In the genomic region with DNA sequence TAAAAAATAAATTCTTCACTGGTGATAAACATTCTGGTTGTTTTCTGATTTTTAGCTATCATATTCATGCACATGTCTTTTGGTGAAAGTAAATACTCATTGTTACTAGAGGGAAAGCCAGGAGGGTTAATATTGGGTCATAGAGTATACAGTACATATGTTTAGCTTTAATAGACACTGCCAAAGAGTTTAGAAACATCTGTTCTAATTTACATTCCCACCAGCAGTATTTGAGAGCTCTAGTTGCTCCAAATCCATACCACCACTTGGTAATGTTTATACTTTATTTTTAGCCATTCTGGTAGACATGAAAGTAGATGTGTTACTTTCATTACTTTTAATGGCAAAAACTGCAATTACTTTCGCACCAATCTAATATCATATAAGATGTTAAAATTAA, we compare ENCODE assay signal across 35 cellular contexts.
"Had no signal": no experiment of that assay in that cellular context is flagged by ENCODE, and none has a peak within 500 bp of the region (broad histone marks: within the 10 kb centered on the region; RNA-seq: fewer than 3 reads in every experiment).

No MANE protein-coding gene starts in this region.

- H3K27ac ChIP-seq: ascending aorta, cardiac muscle cell, VCaP had no signal

- DNase-seq: activated B cell treated with CpG ODN at 0.5 μM for 24 hours; activated CD4-positive, alpha-beta T cell treated with anti-CD3 and anti-CD28 coated beads for 1 hour; activated CD4-positive, alpha-beta T cell treated with anti-CD3 and anti-CD28 coated beads for 36 hours; activated CD4-positive, alpha-beta T cell treated with anti-CD3 and anti-CD28 coated beads for 48 hours; activated CD4-positive, alpha-beta T cell treated with anti-CD3 and anti-CD28 coated beads, Interleukin-2, amount 10 ng/mL, durations not matched to agents 7 days and 5 days; activated CD4-positive, alpha-beta T cell treated with anti-CD3 and anti-CD28 coated beads, Interleukin-2, amount 50 U/mL, for 48 hours; activated CD8-positive, alpha-beta memory T cell treated with anti-CD3 and anti-CD28 coated beads, Interleukin-2, amount 50 U/mL, for 4 hours; activated CD8-positive, alpha-beta T cell treated with anti-CD3 and anti-CD28 coated beads for 36 hours; activated effector memory CD4-positive, alpha-beta T cell treated with anti-CD3 and anti-CD28 coated beads, Interleukin-2, amount 50 U/mL, for 16 hours; activated gamma-delta T cell treated with Interleukin-2 at 50 U/mL for 16 hours; activated naive CD4-positive, alpha-beta T cell; activated naive CD4-positive, alpha-beta T cell treated with anti-CD3 and anti-CD28 coated beads for 36 hours; activated naive CD4-positive, alpha-beta T cell treated with anti-CD3 and anti-CD28 coated beads, Interleukin-2, amount 50 U/mL, for 16 hours; activated naive CD8-positive, alpha-beta T cell treated with anti-CD3 and anti-CD28 coated beads for 36 hours; activated T-cell treated with anti-CD3 and anti-CD28 coated beads for 4 hours; activated T-cell treated with anti-CD3 and anti-CD28 coated beads, Interleukin-2, amount 50 U/mL, for 1 hour; activated T-cell treated with anti-CD3 and anti-CD28 coated beads, Interleukin-2, amount 50 U/mL, for 4 hours; activated T-cell treated with anti-CD3 and anti-CD28 coated beads, Interleukin-2, amount 50 U/mL, for 72 hours; amygdala; anterior cingulate cortex; caudate nucleus; cerebellar nuclear complex; T-helper 1 cell; T-helper 2 cell; T-helper 9 cell had no signal

- H3K27me3 Mint-ChIP-seq: activated CD4-positive, alpha-beta T cell treated with anti-CD3 and anti-CD28 coated beads for 36 hours; activated CD8-positive, alpha-beta T cell treated with anti-CD3 and anti-CD28 coated beads for 36 hours; activated naive CD8-positive, alpha-beta T cell treated with anti-CD3 and anti-CD28 coated beads for 36 hours; brain; central memory CD8-positive, alpha-beta T cell had no signal

- H3K4me1 ChIP-seq: ascending aorta had no signal

- H3K36me3 Mint-ChIP-seq: activated naive CD4-positive, alpha-beta T cell treated with anti-CD3 and anti-CD28 coated beads, Interleukin-2, amount 50 U/mL, for 72 hours; activated naive CD8-positive, alpha-beta T cell treated with anti-CD3 and anti-CD28 coated beads for 36 hours; brain had no signal

- H3K4me3 ChIP-seq: ascending aorta, cardiac muscle cell had no signal

- H3K27me3 ChIP-seq: ascending aorta, cardiac muscle cell had no signal

- H3K4me1 Mint-ChIP-seq: activated B cell treated with CpG ODN at 0.5 μM for 24 hours; activated CD4-positive, alpha-beta T cell treated with anti-CD3 and anti-CD28 coated beads, Interleukin-2, amount 10 ng/mL, durations not matched to agents 7 days and 5 days; activated naive CD8-positive, alpha-beta T cell treated with anti-CD3 and anti-CD28 coated beads for 36 hours; central memory CD8-positive, alpha-beta T cell had no signal

- H3K36me3 ChIP-seq: ascending aorta, cardiac muscle cell had no signal

- H3K27ac Mint-ChIP-seq: activated B cell treated with CpG ODN at 0.5 μM for 24 hours; activated CD4-positive, alpha-beta T cell treated with anti-CD3 and anti-CD28 coated beads for 36 hours; activated CD4-positive, alpha-beta T cell treated with anti-CD3 and anti-CD28 coated beads, Interleukin-2, amount 10 ng/mL, durations not matched to agents 7 days and 5 days; activated CD8-positive, alpha-beta T cell treated with anti-CD3 and anti-CD28 coated beads for 36 hours; activated naive CD4-positive, alpha-beta T cell treated with anti-CD3 and anti-CD28 coated beads for 36 hours; activated naive CD4-positive, alpha-beta T cell treated with anti-CD3 and anti-CD28 coated beads, Interleukin-2, amount 50 U/mL, for 72 hours; activated naive CD8-positive, alpha-beta T cell treated with anti-CD3 and anti-CD28 coated beads for 36 hours; activated T-cell treated with anti-CD3 and anti-CD28 coated beads, Interleukin-2, amount 50 U/mL, for 72 hours; activated T-helper 1 cell treated with anti-CD3 and anti-CD28 coated beads, Interleukin-12 subunit alpha, Interleukin-12 subunit beta, Interleukin-2, Interleukin-4 antibody, amounts not matched to agents 30 ng/mL and 10 ng/mL and 1 ng/mL, durations not matched to agents 14 hours and 24 hours and 36 hours; activated T-helper 17 cell treated with anti-CD3 and anti-CD28 coated beads, Interleukin-2, amount 50 U/mL, for 72 hours; brain; T-helper 1 cell treated with Interleukin-12 subunit alpha and Interleukin-12 subunit beta and Interleukin-4 antibody, amounts not matched to agents 30 μg/mL and 1 μg/mL, for 36 hours; T-helper 2 cell treated with Interferon-gamma antibody and Interleukin-4, amounts not matched to agents 5 μg/mL and 100 μg/mL, for 36 hours had no signal

- H3K9me3 Mint-ChIP-seq: activated CD4-positive, alpha-beta T cell treated with anti-CD3 and anti-CD28 coated beads, Interleukin-2, amount 10 ng/mL, durations not matched to agents 7 days and 5 days; activated naive CD4-positive, alpha-beta T cell treated with anti-CD3 and anti-CD28 coated beads for 36 hours; activated T-helper 1 cell treated with anti-CD3 and anti-CD28 coated beads, Interleukin-12 subunit alpha, Interleukin-12 subunit beta, Interleukin-2, Interleukin-4 antibody, amounts not matched to agents 30 ng/mL and 10 ng/mL and 1 ng/mL, durations not matched to agents 14 hours and 24 hours and 36 hours; activated T-helper 17 cell treated with anti-CD3 and anti-CD28 coated beads, Interleukin-2, amount 50 U/mL, for 72 hours; central memory CD8-positive, alpha-beta T cell; T-helper 1 cell treated with Interleukin-12 subunit alpha and Interleukin-12 subunit beta and Interleukin-4 antibody, amounts not matched to agents 30 μg/mL and 1 μg/mL, for 36 hours; T-helper 2 cell treated with Interferon-gamma antibody and Interleukin-4, amounts not matched to agents 5 μg/mL and 100 μg/mL, for 36 hours had no signal

- H3K4me3 Mint-ChIP-seq: activated B cell treated with CpG ODN at 0.5 μM for 24 hours; activated CD4-positive, alpha-beta T cell treated with anti-CD3 and anti-CD28 coated beads for 36 hours; activated CD4-positive, alpha-beta T cell treated with anti-CD3 and anti-CD28 coated beads, Interleukin-2, amount 10 ng/mL, durations not matched to agents 7 days and 5 days; activated CD8-positive, alpha-beta T cell treated with anti-CD3 and anti-CD28 coated beads for 36 hours; activated naive CD4-positive, alpha-beta T cell treated with anti-CD3 and anti-CD28 coated beads for 36 hours; activated naive CD8-positive, alpha-beta T cell treated with anti-CD3 and anti-CD28 coated beads for 36 hours; activated T-cell treated with anti-CD3 and anti-CD28 coated beads, Interleukin-2, amount 50 U/mL, for 4 hours; activated T-cell treated with anti-CD3 and anti-CD28 coated beads, Interleukin-2, amount 50 U/mL, for 72 hours; activated T-helper 1 cell treated with anti-CD3 and anti-CD28 coated beads, Interleukin-12 subunit alpha, Interleukin-12 subunit beta, Interleukin-2, Interleukin-4 antibody, amounts not matched to agents 30 ng/mL and 10 ng/mL and 1 ng/mL, durations not matched to agents 14 hours and 24 hours and 36 hours; activated T-helper 17 cell treated with anti-CD3 and anti-CD28 coated beads, Interleukin-2, amount 50 U/mL, for 72 hours; brain; central memory CD8-positive, alpha-beta T cell; T-helper 1 cell treated with Interleukin-12 subunit alpha and Interleukin-12 subunit beta and Interleukin-4 antibody, amounts not matched to agents 30 μg/mL and 1 μg/mL, for 36 hours; T-helper 2 cell treated with Interferon-gamma antibody and Interleukin-4, amounts not matched to agents 5 μg/mL and 100 μg/mL, for 36 hours had no signal
